17 cellular contexts compared by ENCODE assay signal in the genomic region with DNA sequence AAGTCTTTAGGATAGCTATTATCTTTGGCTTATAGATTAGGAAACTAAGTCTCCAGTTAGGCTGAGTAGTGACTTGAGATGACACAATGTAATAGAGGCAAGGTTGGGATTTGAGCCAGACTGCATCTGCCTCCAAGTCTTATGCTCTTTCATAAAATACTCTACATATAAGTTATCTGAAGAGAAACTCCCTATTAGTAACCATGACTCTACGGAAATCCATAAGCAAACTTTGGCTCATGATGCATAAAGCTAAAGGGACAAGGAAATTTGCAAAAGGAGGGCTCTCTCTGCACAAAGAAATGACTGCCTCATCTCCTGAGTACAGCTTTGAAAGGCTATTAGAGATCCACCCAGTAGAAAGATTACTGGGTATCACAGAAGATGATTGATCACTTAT.
DNase-seq lines count a peak whose midpoint lies in the region; ATAC-seq, FAIRE-seq and TF ChIP-seq lines count a peak whose summit lies in the region.
"Had no signal": no experiment of that assay in that cellular context is flagged by ENCODE, and none has a peak within 500 bp of the region (broad histone marks: within the 10 kb centered on the region; RNA-seq: fewer than 3 reads in every experiment).

No MANE protein-coding gene starts in this region.

- H3F3A ChIP-seq in PC-3 (ENCODE audit: low read length, unreplicated experiment), result no peaks in the 10 kb centered on the region
- no peaks in the 10 kb centered on the region for H3F3A ChIP-seq in neural cell (ENCODE audit: insufficient read depth, low read length, poor library complexity, severe bottlenecking)

- H3K18ac ChIP-seq in mesenchymal stem cell (ENCODE audit: low read depth in 1 of 2, low read length in 2 of 2), result no peak overlapping the region

- intact Hi-C loops in PC-3 (cut with micrococcal nuclease), result no loop called here

- H3K4me1 ChIP-seq in PC-3 (ENCODE audit: insufficient read depth, low read length) (peaks cover 33% of the 10 kb centered on the region), mesenchymal stem cell (ENCODE audit: control insufficient read depth, insufficient read depth, low read depth, low read length) (no peaks in the 10 kb centered on the region)
- H3K4me1 ChIP-seq: HAP-1 had no signal

- CTCF ChIA-PET in PC-3 (lab: Charles Lee), result no interaction called here

- TF ChIP-seq CTCF in PC-3 (conservative IDR thresholded peaks at IDR 0.05; ENCODE audit: low read depth, low read length), result no peak
- TF ChIP-seq CTCF in bronchial epithelial cell (IDR thresholded peaks at IDR 0.05; ENCODE audit: insufficient read depth, low read length, severe bottlenecking), result no peak
- no peak for TF ChIP-seq CTCF in fibroblast of mammary gland (conservative IDR thresholded peaks at IDR 0.05; ENCODE audit: control insufficient read depth, insufficient read depth, low read depth, low read length)
- no peak for TF ChIP-seq CTCF in neural cell (IDR thresholded peaks at IDR 0.05; ENCODE audit: poor library complexity, severe bottlenecking)

- no peak for FAIRE-seq in bronchial epithelial cell (lab: Jason Lieb, UNC)
- FAIRE-seq: A204.1, GM12878, GM18507 had no signal

- H2AFZ ChIP-seq in PC-3 (ENCODE audit: low read length), result 0 out of 2 replicates have a peak overlapping the region, but pooled peaks have one; percentile 23
- H2AFZ ChIP-seq in neural cell (ENCODE audit: low read depth, low read length), result no peak overlapping the region
- H2AFZ ChIP-seq in mesenchymal stem cell (ENCODE audit: low read depth, low read length), result no peak overlapping the region

- H4K20me1 ChIP-seq in PC-3 (ENCODE audit: low read length) (no peaks in the 10 kb centered on the region), neural cell (ENCODE audit: insufficient read depth) (no peaks in the 10 kb centered on the region)

- H3K4me2 ChIP-seq in PC-3 (ENCODE audit: low read length), result peak overlapping the region; percentile 54; the same call in 1 of the 2 replicates
- no peak overlapping the region for H3K4me2 ChIP-seq in neural cell (ENCODE audit: low read length)
- H3K4me2 ChIP-seq in mesenchymal stem cell (ENCODE audit: low read length, poor library complexity, severe bottlenecking), result no peak overlapping the region

- H3K9me2 ChIP-seq in PC-3 (replicated peaks; ENCODE audit: low read length), result no peaks in the 10 kb centered on the region
- H3K9me2 ChIP-seq in neural cell (ENCODE audit: insufficient read depth, low read length), result no peaks in the 10 kb centered on the region

- BruUV-seq in PC-3 (replicated peaks; lab: Mats Ljungman, UMichigan), result no TSS peak

- no peak overlapping the region for H2AK5ac ChIP-seq in mesenchymal stem cell (ENCODE audit: low read length, severe bottlenecking)

- no peak overlapping the region for H3K4ac ChIP-seq in mesenchymal stem cell (ENCODE audit: low read depth in 1 of 2, low read length in 2 of 2)

- H2BK12ac ChIP-seq in mesenchymal stem cell (ENCODE audit: low read length in 2 of 2), result no peak overlapping the region

- H3K36me3 ChIP-seq in PC-3 (ENCODE audit: low read depth, low read length), result no peaks in the 10 kb centered on the region
- H3K36me3 ChIP-seq in bronchial epithelial cell (ENCODE audit: control insufficient read depth, insufficient read depth, low read length), result no peaks in the 10 kb centered on the region
- no peaks in the 10 kb centered on the region for H3K36me3 ChIP-seq in neural cell (ENCODE audit: insufficient read depth, low read length)
- no peaks in the 10 kb centered on the region for H3K36me3 ChIP-seq in mesenchymal stem cell (ENCODE audit: control insufficient read depth in 1 of 2, insufficient read depth in 2 of 2, low read depth in 1 of 2, low read length in 2 of 2)
- H3K36me3 ChIP-seq: HAP-1 had no signal

- no peak for TF ChIP-seq RAD21 in neural cell (conservative IDR thresholded peaks at IDR 0.05)

- POLR2A ChIA-PET in PC-3 (lab: Charles Lee; ENCODE audit: unreplicated experiment), result no interaction called here

- H2BK15ac ChIP-seq in mesenchymal stem cell (ENCODE audit: low read depth, poor library complexity, severe bottlenecking), result no peak overlapping the region

- no peaks in the 10 kb centered on the region for H3K79me1 ChIP-seq in mesenchymal stem cell (replicated peaks; ENCODE audit: low read length, poor library complexity, severe bottlenecking)

- H3K79me2 ChIP-seq in PC-3 (ENCODE audit: low read length) (no peaks in the 10 kb centered on the region), neural cell (replicated peaks; ENCODE audit: insufficient read depth, low read length) (no peaks in the 10 kb centered on the region)

- H3K9ac ChIP-seq in PC-3 (ENCODE audit: low read length), result peak overlapping the region; percentile 65
- no peak overlapping the region for H3K9ac ChIP-seq in neural cell (ENCODE audit: low read length)
- H3K9ac ChIP-seq in mesenchymal stem cell (ENCODE audit: low read length), result no peak overlapping the region

- ATAC-seq in PC-3 (peak; percentile 68), GM19452 (IDR thresholded peaks at IDR 0.05; ENCODE audit: unreplicated experiment) (no peak)
- ATAC-seq: GM12878 had no signal

- no peak overlapping the region for H2BK120ac ChIP-seq in mesenchymal stem cell (ENCODE audit: low read depth, low read length)

- H3K4me3 ChIP-seq in PC-3 (ENCODE audit: low read length) (no peak overlapping the region), bronchial epithelial cell (ENCODE audit: low read depth, low read length) (no peak overlapping the region), fibroblast of mammary gland (ENCODE audit: control insufficient read depth, low read depth, low read length) (no peak overlapping the region), neural cell (ENCODE audit: low read length) (no peak overlapping the region), mesenchymal stem cell (ENCODE audit: insufficient read depth in 1 of 2, low read depth in 1 of 2, low read length in 2 of 2) (no peak overlapping the region)
- H3K4me3 ChIP-seq: GM12878, HAP-1 had no signal

- 67% methylated on average over 1 of the region's 1 CpG for WGBS in mesenchymal stem cell

- H3K23ac ChIP-seq in mesenchymal stem cell (ENCODE audit: low read length in 2 of 2), result no peak overlapping the region

- no peaks in the 10 kb centered on the region for H3K9me3 ChIP-seq in PC-3 (ENCODE audit: low read length)
- no peaks in the 10 kb centered on the region for H3K9me3 ChIP-seq in neural cell (ENCODE audit: low read length)
- H3K9me3 ChIP-seq in mesenchymal stem cell (ENCODE audit: control insufficient read depth, low read length), result no peaks in the 10 kb centered on the region
- H3K9me3 ChIP-seq: HAP-1 had no signal

- peak overlapping the region; percentile 95 for H3K27ac ChIP-seq in PC-3 (ENCODE audit: low read length)
- no peak overlapping the region for H3K27ac ChIP-seq in neural cell (ENCODE audit: low read length)
- H3K27ac ChIP-seq in mesenchymal stem cell (ENCODE audit: low read length, poor library complexity, severe bottlenecking), result no peak overlapping the region

- H2BK5ac ChIP-seq in mesenchymal stem cell (ENCODE audit: low read depth, low read length, poor library complexity, severe bottlenecking), result no peak overlapping the region

- H3K27me3 ChIP-seq in PC-3 (ENCODE audit: low read length), result no peaks in the 10 kb centered on the region
- H3K27me3 ChIP-seq in bronchial epithelial cell (ENCODE audit: control insufficient read depth, insufficient read depth, low read length), result no peaks in the 10 kb centered on the region
- no peaks in the 10 kb centered on the region for H3K27me3 ChIP-seq in neural cell (ENCODE audit: insufficient read depth, low read depth, low read length)
- H3K27me3 ChIP-seq in mesenchymal stem cell (ENCODE audit: control insufficient read depth in 1 of 2, insufficient read depth in 1 of 2, low read length in 2 of 2), result peaks cover 0 to 17% of the 10 kb centered on the region in 2 experiments

- H4K91ac ChIP-seq in mesenchymal stem cell (ENCODE audit: low read length), result no peak overlapping the region

- DNase-seq in PC-3 (peak; percentile 63), bronchial epithelial cell (ENCODE audit: low read depth) (peak; percentile 88), fibroblast of mammary gland (ENCODE audit: low read depth) (peak; percentile 39), mesenchymal stem cell (no peak), retina (no peak)
- DNase-seq: C1 segment of cervical spinal cord; Calu3; CD4-positive, alpha-beta T cell; DMS 273 treated with DMSO at 0.1 percent for 48 hours; DMS79; GOT3 had no signal

- no peak for TF ChIP-seq EP300 in neural cell (conservative IDR thresholded peaks at IDR 0.05; ENCODE audit: poor library complexity, severe bottlenecking)

- no peak overlapping the region for H4K8ac ChIP-seq in mesenchymal stem cell (ENCODE audit: low read length)

- no peak overlapping the region for H3K14ac ChIP-seq in mesenchymal stem cell (ENCODE audit: low read length in 2 of 2)

TF ChIP-seq in neural cell, 6 proteins besides CTCF, POLR2A, EP300 and RAD21 (continues in another document):
- no peak for TF ChIP-seq SMC3 (conservative IDR thresholded peaks at IDR 0.05; ENCODE audit: poor library complexity)
- TF ChIP-seq POLR2AphosphoS5 (IDR thresholded peaks at IDR 0.05), result peak; percentile 89
- TF ChIP-seq EZH2 (IDR thresholded peaks at IDR 0.05; ENCODE audit: borderline replicate concordance, insufficient read depth, low read length, poor library complexity, severe bottlenecking), result no peak
- TF ChIP-seq, protein P1, sequence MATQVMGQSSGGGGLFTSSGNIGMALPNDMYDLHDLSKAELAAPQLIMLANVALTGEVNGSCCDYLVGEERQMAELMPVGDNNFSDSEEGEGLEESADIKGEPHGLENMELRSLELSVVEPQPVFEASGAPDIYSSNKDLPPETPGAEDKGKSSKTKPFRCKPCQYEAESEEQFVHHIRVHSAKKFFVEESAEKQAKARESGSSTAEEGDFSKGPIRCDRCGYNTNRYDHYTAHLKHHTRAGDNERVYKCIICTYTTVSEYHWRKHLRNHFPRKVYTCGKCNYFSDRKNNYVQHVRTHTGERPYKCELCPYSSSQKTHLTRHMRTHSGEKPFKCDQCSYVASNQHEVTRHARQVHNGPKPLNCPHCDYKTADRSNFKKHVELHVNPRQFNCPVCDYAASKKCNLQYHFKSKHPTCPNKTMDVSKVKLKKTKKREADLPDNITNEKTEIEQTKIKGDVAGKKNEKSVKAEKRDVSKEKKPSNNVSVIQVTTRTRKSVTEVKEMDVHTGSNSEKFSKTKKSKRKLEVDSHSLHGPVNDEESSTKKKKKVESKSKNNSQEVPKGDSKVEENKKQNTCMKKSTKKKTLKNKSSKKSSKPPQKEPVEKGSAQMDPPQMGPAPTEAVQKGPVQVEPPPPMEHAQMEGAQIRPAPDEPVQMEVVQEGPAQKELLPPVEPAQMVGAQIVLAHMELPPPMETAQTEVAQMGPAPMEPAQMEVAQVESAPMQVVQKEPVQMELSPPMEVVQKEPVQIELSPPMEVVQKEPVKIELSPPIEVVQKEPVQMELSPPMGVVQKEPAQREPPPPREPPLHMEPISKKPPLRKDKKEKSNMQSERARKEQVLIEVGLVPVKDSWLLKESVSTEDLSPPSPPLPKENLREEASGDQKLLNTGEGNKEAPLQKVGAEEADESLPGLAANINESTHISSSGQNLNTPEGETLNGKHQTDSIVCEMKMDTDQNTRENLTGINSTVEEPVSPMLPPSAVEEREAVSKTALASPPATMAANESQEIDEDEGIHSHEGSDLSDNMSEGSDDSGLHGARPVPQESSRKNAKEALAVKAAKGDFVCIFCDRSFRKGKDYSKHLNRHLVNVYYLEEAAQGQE (IDR thresholded peaks at IDR 0.05; ENCODE audit: borderline replicate concordance), result no peak
- no peak for TF ChIP-seq MXI1 (conservative IDR thresholded peaks at IDR 0.05; ENCODE audit: poor library complexity, severe bottlenecking)

Comparison
In these comparisons a context has a peak if more than half of its experiments do, and no peak if none do; other contexts are left out.
1. DNase-seq: peak in PC-3 (single experiment), bronchial epithelial cell (single experiment) and fibroblast of mammary gland (single experiment); none in mesenchymal stem cell (single experiment) and retina (single experiment).